Comparison of ENCODE assay signal across 1 cellular context in the genomic region with DNA sequence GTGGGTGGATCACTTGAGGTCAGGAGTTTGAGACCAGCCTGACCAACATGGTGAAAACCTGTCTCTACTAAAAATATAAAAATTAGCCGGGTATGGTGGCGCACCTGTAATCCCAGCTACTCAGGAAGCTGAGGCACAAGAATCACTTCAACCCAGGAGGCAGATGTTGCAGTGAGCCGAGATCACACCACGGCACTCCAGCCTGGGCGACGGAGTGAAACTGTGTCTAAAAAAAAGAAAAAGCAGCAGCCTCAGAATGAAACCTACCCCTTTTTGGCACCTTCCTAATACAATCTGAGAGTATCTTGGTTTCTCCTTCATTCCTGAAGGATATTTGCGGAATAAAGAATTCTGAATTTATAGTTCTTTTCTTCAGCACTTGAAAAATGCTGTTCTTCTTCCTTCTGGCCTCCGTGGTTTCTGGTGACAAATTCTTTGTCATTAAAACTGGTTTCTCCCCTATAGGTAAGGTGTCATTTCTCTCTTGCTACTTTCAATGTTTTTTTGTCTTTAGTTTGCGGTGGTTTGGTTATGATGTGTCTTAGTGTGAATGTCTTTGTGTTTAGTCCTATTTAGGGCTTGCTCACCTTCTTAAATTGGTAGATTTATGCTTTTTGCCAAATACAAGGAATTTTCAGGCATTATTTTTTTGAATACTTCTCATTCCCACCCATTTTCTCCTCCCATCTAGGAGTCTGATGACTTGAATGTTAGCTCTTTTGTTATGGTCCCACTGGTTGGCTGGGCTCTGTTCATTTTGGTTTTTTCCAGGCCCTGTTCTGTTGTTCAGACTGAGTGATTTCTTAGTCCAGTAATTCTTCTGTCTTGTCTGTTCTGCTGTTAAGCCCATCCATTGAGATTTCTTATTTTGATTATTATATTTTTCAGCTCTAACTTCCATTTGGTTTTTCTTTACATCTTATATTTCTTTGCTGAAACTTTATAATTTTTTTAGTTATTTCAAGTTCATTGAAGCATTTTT.
TF ChIP-seq lines count a peak whose summit lies in the region.

No MANE protein-coding gene starts in this region.

TF ChIP-seq in GM23338, 12 proteins besides CTCF, POLR2A, EP300 and RAD21 (continued from another document):
- TF ChIP-seq, protein P1, sequence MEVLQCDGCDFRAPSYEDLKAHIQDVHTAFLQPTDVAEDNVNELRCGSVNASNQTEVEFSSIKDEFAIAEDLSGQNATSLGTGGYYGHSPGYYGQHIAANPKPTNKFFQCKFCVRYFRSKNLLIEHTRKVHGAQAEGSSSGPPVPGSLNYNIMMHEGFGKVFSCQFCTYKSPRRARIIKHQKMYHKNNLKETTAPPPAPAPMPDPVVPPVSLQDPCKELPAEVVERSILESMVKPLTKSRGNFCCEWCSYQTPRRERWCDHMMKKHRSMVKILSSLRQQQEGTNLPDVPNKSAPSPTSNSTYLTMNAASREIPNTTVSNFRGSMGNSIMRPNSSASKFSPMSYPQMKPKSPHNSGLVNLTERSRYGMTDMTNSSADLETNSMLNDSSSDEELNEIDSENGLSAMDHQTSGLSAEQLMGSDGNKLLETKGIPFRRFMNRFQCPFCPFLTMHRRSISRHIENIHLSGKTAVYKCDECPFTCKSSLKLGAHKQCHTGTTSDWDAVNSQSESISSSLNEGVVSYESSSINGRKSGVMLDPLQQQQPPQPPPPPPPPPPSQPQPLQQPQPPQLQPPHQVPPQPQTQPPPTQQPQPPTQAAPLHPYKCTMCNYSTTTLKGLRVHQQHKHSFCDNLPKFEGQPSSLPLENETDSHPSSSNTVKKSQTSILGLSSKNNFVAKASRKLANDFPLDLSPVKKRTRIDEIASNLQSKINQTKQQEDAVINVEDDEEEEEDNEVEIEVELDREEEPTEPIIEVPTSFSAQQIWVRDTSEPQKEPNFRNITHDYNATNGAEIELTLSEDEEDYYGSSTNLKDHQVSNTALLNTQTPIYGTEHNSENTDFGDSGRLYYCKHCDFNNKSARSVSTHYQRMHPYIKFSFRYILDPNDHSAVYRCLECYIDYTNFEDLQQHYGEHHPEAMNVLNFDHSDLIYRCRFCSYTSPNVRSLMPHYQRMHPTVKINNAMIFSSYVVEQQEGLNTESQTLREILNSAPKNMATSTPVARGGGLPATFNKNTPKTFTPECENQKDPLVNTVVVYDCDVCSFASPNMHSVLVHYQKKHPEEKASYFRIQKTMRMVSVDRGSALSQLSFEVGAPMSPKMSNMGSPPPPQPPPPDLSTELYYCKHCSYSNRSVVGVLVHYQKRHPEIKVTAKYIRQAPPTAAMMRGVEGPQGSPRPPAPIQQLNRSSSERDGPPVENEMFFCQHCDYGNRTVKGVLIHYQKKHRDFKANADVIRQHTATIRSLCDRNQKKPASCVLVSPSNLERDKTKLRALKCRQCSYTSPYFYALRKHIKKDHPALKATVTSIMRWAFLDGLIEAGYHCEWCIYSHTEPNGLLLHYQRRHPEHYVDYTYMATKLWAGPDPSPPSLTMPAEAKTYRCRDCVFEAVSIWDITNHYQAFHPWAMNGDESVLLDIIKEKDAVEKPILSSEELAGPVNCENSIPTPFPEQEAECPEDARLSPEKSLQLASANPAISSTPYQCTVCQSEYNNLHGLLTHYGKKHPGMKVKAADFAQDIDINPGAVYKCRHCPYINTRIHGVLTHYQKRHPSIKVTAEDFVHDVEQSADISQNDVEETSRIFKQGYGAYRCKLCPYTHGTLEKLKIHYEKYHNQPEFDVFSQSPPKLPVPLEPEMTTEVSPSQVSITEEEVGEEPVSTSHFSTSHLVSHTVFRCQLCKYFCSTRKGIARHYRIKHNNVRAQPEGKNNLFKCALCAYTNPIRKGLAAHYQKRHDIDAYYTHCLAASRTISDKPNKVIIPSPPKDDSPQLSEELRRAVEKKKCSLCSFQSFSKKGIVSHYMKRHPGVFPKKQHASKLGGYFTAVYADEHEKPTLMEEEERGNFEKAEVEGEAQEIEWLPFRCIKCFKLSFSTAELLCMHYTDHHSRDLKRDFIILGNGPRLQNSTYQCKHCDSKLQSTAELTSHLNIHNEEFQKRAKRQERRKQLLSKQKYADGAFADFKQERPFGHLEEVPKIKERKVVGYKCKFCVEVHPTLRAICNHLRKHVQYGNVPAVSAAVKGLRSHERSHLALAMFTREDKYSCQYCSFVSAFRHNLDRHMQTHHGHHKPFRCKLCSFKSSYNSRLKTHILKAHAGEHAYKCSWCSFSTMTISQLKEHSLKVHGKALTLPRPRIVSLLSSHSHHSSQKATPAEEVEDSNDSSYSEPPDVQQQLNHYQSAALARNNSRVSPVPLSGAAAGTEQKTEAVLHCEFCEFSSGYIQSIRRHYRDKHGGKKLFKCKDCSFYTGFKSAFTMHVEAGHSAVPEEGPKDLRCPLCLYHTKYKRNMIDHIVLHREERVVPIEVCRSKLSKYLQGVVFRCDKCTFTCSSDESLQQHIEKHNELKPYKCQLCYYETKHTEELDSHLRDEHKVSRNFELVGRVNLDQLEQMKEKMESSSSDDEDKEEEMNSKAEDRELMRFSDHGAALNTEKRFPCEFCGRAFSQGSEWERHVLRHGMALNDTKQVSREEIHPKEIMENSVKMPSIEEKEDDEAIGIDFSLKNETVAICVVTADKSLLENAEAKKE (CRISPR knock-in tag; IDR thresholded peaks at IDR 0.05): no peak
- TF ChIP-seq JUNB (IDR thresholded peaks at IDR 0.05; ENCODE audit: unreplicated experiment): no peak
- no peak for TF ChIP-seq NANOG (IDR thresholded peaks at IDR 0.05; ENCODE audit: borderline replicate concordance)
- no peak for TF ChIP-seq EZH2 (IDR thresholded peaks at IDR 0.05; ENCODE audit: low read depth, unreplicated experiment)
- TF ChIP-seq POLR2AphosphoS5 (IDR thresholded peaks at IDR 0.05; ENCODE audit: low read depth): no peak
- TF ChIP-seq REST (IDR thresholded peaks at IDR 0.05; ENCODE audit: unreplicated experiment): no peak
- no peak for TF ChIP-seq STAT1 (IDR thresholded peaks at IDR 0.05; ENCODE audit: unreplicated experiment)
- no peak for TF ChIP-seq EZH2phosphoT487 (IDR thresholded peaks at IDR 0.05; ENCODE audit: unreplicated experiment)
